In genomic region chr21:44297525-44298290, GRCh38 we compare ENCODE assay signal across 1 cellular context.
TF ChIP-seq lines count a peak whose summit lies in the region.

No MANE protein-coding gene starts in this region.

TF ChIP-seq in HepG2, 621 proteins besides CTCF, POLR2A, EP300 and RAD21 (continued from another document):
- 0 out of 2 replicates have a peak, but pooled peaks have one; percentile 17 for TF ChIP-seq ARID5B (CRISPR knock-in tag; IDR thresholded peaks at IDR 0.05)
- TF ChIP-seq ZNF777 (CRISPR knock-in tag; IDR thresholded peaks at IDR 0.05): 0 out of 2 replicates have a peak, but pooled peaks have one; percentile 21
- peak; percentile 52; the same call in 1 of the 2 replicates for TF ChIP-seq TBX2 (CRISPR knock-in tag; IDR thresholded peaks at IDR 0.05; ENCODE audit: borderline replicate concordance)
- TF ChIP-seq SP4 (CRISPR knock-in tag; IDR thresholded peaks at IDR 0.05): no peak
- TF ChIP-seq ZNF318 (CRISPR knock-in tag; IDR thresholded peaks at IDR 0.05): no peak
- no peak for TF ChIP-seq PRPF4 (IDR thresholded peaks at IDR 0.05; ENCODE audit: low read depth, low read length, poor library complexity, severe bottlenecking)
- TF ChIP-seq ELF3 (CRISPR knock-in tag; IDR thresholded peaks at IDR 0.05): 0 out of 2 replicates have a peak, but pooled peaks have one; percentile 32
- peak; percentile 30; the same call in 1 of the 2 replicates for TF ChIP-seq FOXJ3 (CRISPR knock-in tag; IDR thresholded peaks at IDR 0.05; ENCODE audit: borderline replicate concordance)
- no peak for TF ChIP-seq FOXA1 (IDR thresholded peaks at IDR 0.05)
- peak; percentile 81 for TF ChIP-seq FOXA1 (CRISPR knock-in tag; IDR thresholded peaks at IDR 0.05)
- TF ChIP-seq FOXK1 (CRISPR knock-in tag; IDR thresholded peaks at IDR 0.05; ENCODE audit: borderline replicate concordance, low read depth): peak; percentile 68; the same call in 1 of the 2 replicates
- 0 out of 2 replicates have a peak, but pooled peaks have one; percentile 37 for TF ChIP-seq HOXA5 (CRISPR knock-in tag; IDR thresholded peaks at IDR 0.05)
- TF ChIP-seq CEBPB (IDR thresholded peaks at IDR 0.05; ENCODE audit: borderline replicate concordance, low read depth, low read length): peak; percentile 40; the same call in 1 of the 2 replicates
- no peak for TF ChIP-seq KDM5B (CRISPR knock-in tag; IDR thresholded peaks at IDR 0.05; ENCODE audit: borderline replicate concordance)
